Comparison of ENCODE assay signal across 1 cellular context in the genomic region with DNA sequence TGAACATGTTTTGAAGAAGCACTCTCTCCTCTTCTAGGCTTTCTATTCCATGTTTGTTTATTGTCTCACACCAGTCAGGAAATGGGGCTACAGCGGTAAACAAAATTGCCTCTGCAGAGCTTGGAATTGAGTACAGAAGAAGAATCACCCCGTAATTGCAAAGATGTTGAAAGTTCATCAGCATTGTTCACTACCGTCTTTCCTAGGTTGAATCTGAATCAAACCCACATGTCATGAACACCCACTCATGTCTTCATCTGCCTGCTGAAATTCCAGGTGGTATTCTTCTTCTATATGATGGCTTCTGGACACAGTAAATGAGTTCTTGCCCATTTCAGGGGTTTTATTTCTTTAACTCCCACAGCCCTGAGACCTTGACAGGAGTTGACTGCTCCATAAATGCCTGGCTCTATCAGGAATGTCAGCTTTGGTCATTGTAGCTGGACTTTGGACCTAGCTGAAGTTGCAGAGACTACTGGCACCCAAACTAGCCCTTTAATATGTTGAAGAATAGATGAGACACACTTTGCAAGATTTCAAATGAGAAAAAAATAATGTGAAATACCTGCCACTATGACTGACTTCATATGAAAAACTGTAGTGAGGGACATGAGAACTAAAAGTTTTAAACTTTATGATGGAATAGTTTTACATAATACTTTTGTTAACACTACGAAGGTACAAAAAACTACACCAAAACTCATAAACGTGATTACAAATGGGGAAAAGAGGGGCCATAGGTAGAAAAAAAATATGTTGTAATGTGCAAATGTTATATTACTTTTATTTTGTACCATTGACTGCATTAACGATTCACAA.
TF ChIP-seq lines count a peak whose summit lies in the region.

No MANE protein-coding gene starts in this region.

TF ChIP-seq in HepG2, 621 proteins besides CTCF, POLR2A, EP300 and RAD21 (continued from another document and continues in another):
- no peak for TF ChIP-seq TRIM24 (CRISPR knock-in tag; IDR thresholded peaks at IDR 0.05)
- TF ChIP-seq CERS6 (CRISPR knock-in tag; IDR thresholded peaks at IDR 0.05) = no peak
- no peak for TF ChIP-seq ZNF138 (CRISPR knock-in tag; IDR thresholded peaks at IDR 0.05; ENCODE audit: low read depth)
- TF ChIP-seq ZNF792 (CRISPR knock-in tag; IDR thresholded peaks at IDR 0.05) = no peak
- TF ChIP-seq SP1 (IDR thresholded peaks at IDR 0.05) = no peak
- no peak for TF ChIP-seq SP1 (CRISPR knock-in tag; IDR thresholded peaks at IDR 0.05)
- no peak for TF ChIP-seq ZIK1 (CRISPR knock-in tag; IDR thresholded peaks at IDR 0.05; ENCODE audit: borderline replicate concordance, low read depth)
- TF ChIP-seq AGO1 (IDR thresholded peaks at IDR 0.05; ENCODE audit: low read depth, low read length, poor library complexity, severe bottlenecking) = no peak
- no peak for TF ChIP-seq TOPORS (CRISPR knock-in tag; IDR thresholded peaks at IDR 0.05)
- TF ChIP-seq FUBP1 (CRISPR knock-in tag; IDR thresholded peaks at IDR 0.05; ENCODE audit: borderline replicate concordance) = no peak
- no peak for TF ChIP-seq ZSCAN5A (CRISPR knock-in tag; IDR thresholded peaks at IDR 0.05; ENCODE audit: borderline replicate concordance)
- TF ChIP-seq PRPF4 (IDR thresholded peaks at IDR 0.05; ENCODE audit: low read depth, low read length, poor library complexity, severe bottlenecking) = no peak
- no peak for TF ChIP-seq ARNT (IDR thresholded peaks at IDR 0.05)
- TF ChIP-seq KIAA2018 (CRISPR knock-in tag; IDR thresholded peaks at IDR 0.05; ENCODE audit: borderline replicate concordance) = no peak
- peak; percentile 39; the same call in 1 of the 2 replicates for TF ChIP-seq HDAC1 (CRISPR knock-in tag; IDR thresholded peaks at IDR 0.05)
- no peak for TF ChIP-seq THAP8 (CRISPR knock-in tag; IDR thresholded peaks at IDR 0.05; ENCODE audit: borderline replicate concordance)
- TF ChIP-seq ZNF749 (CRISPR knock-in tag; IDR thresholded peaks at IDR 0.05; ENCODE audit: borderline replicate concordance) = no peak
- no peak for TF ChIP-seq ZNF574 (CRISPR knock-in tag; IDR thresholded peaks at IDR 0.05)
- TF ChIP-seq ZNF616 (CRISPR knock-in tag; IDR thresholded peaks at IDR 0.05; ENCODE audit: low read depth) = no peak
- TF ChIP-seq ZNF891 (CRISPR knock-in tag; IDR thresholded peaks at IDR 0.05) = no peak
- no peak for TF ChIP-seq HHEX (CRISPR knock-in tag; IDR thresholded peaks at IDR 0.05)
- TF ChIP-seq NKX3-1 (CRISPR knock-in tag; IDR thresholded peaks at IDR 0.05) = no peak
- TF ChIP-seq KDM6A (CRISPR knock-in tag; IDR thresholded peaks at IDR 0.05; ENCODE audit: low read depth) = peak; percentile 87
- TF ChIP-seq PATZ1 (CRISPR knock-in tag; IDR thresholded peaks at IDR 0.05) = peak; percentile 21; the same call in 1 of the 2 replicates
- no peak for TF ChIP-seq GLI4 (CRISPR knock-in tag; IDR thresholded peaks at IDR 0.05; ENCODE audit: borderline replicate concordance)
- TF ChIP-seq DPF2 (CRISPR knock-in tag; IDR thresholded peaks at IDR 0.05; ENCODE audit: borderline replicate concordance, low read depth) = peak; percentile 49; the same call in 1 of the 2 replicates
- TF ChIP-seq ZSCAN25 (CRISPR knock-in tag; IDR thresholded peaks at IDR 0.05) = no peak
- TF ChIP-seq, protein P1, sequence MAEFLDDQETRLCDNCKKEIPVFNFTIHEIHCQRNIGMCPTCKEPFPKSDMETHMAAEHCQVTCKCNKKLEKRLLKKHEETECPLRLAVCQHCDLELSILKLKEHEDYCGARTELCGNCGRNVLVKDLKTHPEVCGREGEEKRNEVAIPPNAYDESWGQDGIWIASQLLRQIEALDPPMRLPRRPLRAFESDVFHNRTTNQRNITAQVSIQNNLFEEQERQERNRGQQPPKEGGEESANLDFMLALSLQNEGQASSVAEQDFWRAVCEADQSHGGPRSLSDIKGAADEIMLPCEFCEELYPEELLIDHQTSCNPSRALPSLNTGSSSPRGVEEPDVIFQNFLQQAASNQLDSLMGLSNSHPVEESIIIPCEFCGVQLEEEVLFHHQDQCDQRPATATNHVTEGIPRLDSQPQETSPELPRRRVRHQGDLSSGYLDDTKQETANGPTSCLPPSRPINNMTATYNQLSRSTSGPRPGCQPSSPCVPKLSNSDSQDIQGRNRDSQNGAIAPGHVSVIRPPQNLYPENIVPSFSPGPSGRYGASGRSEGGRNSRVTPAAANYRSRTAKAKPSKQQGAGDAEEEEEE (CRISPR knock-in tag; IDR thresholded peaks at IDR 0.05; ENCODE audit: borderline replicate concordance) = no peak
- TF ChIP-seq SP4 (CRISPR knock-in tag; IDR thresholded peaks at IDR 0.05) = no peak
- TF ChIP-seq ZNF775 (CRISPR knock-in tag; IDR thresholded peaks at IDR 0.05; ENCODE audit: borderline replicate concordance) = no peak
- no peak for TF ChIP-seq ZBTB7B (CRISPR knock-in tag; IDR thresholded peaks at IDR 0.05)
- no peak for TF ChIP-seq ZNF598 (CRISPR knock-in tag; IDR thresholded peaks at IDR 0.05; ENCODE audit: borderline replicate concordance)
- TF ChIP-seq ZNF614 (CRISPR knock-in tag; IDR thresholded peaks at IDR 0.05; ENCODE audit: borderline replicate concordance) = no peak
- no peak for TF ChIP-seq MIER3 (CRISPR knock-in tag; IDR thresholded peaks at IDR 0.05; ENCODE audit: borderline replicate concordance)
